Comparison of ENCODE assay signal across 1 cellular context in genomic region chr17:64262125-64262421, GRCh38.
TF ChIP-seq lines count a peak whose summit lies in the region.

No MANE protein-coding gene starts in this region.

TF ChIP-seq in HepG2, 621 proteins besides CTCF, POLR2A, EP300 and RAD21 (continued from another document):
- TF ChIP-seq HNF4G (IDR thresholded peaks at IDR 0.05; ENCODE audit: borderline replicate concordance, low read depth, low read length) (peak; percentile 69; the same call in 1 of the 2 replicates), HNF4G (CRISPR knock-in tag; IDR thresholded peaks at IDR 0.05; ENCODE audit: borderline replicate concordance, low read depth) (no peak), HMGXB4 (CRISPR knock-in tag; IDR thresholded peaks at IDR 0.05; ENCODE audit: borderline replicate concordance in 1 of 2, low read depth in 1 of 2) (0 out of 4 replicates have a peak, but pooled peaks of 1 of the 2 experiments have one; percentile 2), ZNF761 (CRISPR knock-in tag; conservative IDR thresholded peaks at IDR 0.05) (no peak), ARID2 (CRISPR knock-in tag; IDR thresholded peaks at IDR 0.05; ENCODE audit: borderline replicate concordance) (0 out of 2 replicates have a peak, but pooled peaks have one; percentile 32), FOXJ3 (CRISPR knock-in tag; IDR thresholded peaks at IDR 0.05; ENCODE audit: borderline replicate concordance) (peak; percentile 45; the same call in 1 of the 2 replicates)
